ENCODE assay signal across 3 cellular contexts in the genomic region with DNA sequence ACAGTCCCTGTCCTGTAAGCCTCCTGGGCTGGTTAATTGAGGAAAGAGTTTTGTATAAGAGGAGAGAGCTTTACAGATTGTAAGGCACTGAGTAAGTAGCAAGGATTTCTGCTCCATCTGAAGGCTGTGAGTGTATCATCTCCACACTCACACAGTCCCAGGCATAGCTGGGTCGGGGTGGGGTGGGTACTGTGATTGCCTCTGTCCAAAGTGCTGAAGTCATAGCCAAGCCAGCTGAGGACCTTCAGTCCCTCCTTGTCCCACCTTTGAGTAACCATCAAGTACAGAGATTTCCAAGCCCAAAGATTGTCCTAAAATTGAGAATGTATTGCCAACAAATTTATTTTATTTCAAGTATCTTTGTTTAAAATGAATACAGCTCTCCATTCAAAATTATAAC.
TF ChIP-seq lines count a peak whose summit lies in the region.

No MANE protein-coding gene starts in this region.

TF ChIP-seq in HepG2, 621 proteins besides CTCF, POLR2A, EP300 and RAD21 (continues in another document):
- no peak for TF ChIP-seq SMAD9 (CRISPR knock-in tag; IDR thresholded peaks at IDR 0.05)
- TF ChIP-seq NFYC (CRISPR knock-in tag; IDR thresholded peaks at IDR 0.05) = no peak
- TF ChIP-seq ZNF232 (CRISPR knock-in tag; IDR thresholded peaks at IDR 0.05; ENCODE audit: borderline replicate concordance) = 0 out of 2 replicates have a peak, but pooled peaks have one; percentile 23
- no peak for TF ChIP-seq ZNF775 (CRISPR knock-in tag; IDR thresholded peaks at IDR 0.05; ENCODE audit: borderline replicate concordance)
- no peak for TF ChIP-seq ZNF33B (CRISPR knock-in tag; IDR thresholded peaks at IDR 0.05)
- no peak for TF ChIP-seq SRF (IDR thresholded peaks at IDR 0.05; ENCODE audit: low read depth, low read length)
- TF ChIP-seq KAT2B (IDR thresholded peaks at IDR 0.05; ENCODE audit: borderline replicate concordance, low read depth, low read length) = no peak
- no peak for TF ChIP-seq RFX1 (IDR thresholded peaks at IDR 0.05)
- no peak for TF ChIP-seq PCBP1 (IDR thresholded peaks at IDR 0.05; ENCODE audit: borderline replicate concordance, low read depth, low read length)
- TF ChIP-seq SALL1 (CRISPR knock-in tag; IDR thresholded peaks at IDR 0.05) = peak; percentile 39; the same call in 1 of the 2 replicates
- TF ChIP-seq ZNF773 (CRISPR knock-in tag; IDR thresholded peaks at IDR 0.05; ENCODE audit: borderline replicate concordance) = no peak
- TF ChIP-seq ATM (IDR thresholded peaks at IDR 0.05; ENCODE audit: borderline replicate concordance) = no peak
- no peak for TF ChIP-seq NFKBIZ (CRISPR knock-in tag; IDR thresholded peaks at IDR 0.05)
- TF ChIP-seq ZNF652 (CRISPR knock-in tag; IDR thresholded peaks at IDR 0.05; ENCODE audit: borderline replicate concordance, low read depth) = no peak
- no peak for TF ChIP-seq ELF1 (CRISPR knock-in tag; IDR thresholded peaks at IDR 0.05)
- TF ChIP-seq CERS6 (CRISPR knock-in tag; IDR thresholded peaks at IDR 0.05) = no peak
- peak; percentile 95 for TF ChIP-seq MIER2 (CRISPR knock-in tag; IDR thresholded peaks at IDR 0.05)
- TF ChIP-seq, protein P1, sequence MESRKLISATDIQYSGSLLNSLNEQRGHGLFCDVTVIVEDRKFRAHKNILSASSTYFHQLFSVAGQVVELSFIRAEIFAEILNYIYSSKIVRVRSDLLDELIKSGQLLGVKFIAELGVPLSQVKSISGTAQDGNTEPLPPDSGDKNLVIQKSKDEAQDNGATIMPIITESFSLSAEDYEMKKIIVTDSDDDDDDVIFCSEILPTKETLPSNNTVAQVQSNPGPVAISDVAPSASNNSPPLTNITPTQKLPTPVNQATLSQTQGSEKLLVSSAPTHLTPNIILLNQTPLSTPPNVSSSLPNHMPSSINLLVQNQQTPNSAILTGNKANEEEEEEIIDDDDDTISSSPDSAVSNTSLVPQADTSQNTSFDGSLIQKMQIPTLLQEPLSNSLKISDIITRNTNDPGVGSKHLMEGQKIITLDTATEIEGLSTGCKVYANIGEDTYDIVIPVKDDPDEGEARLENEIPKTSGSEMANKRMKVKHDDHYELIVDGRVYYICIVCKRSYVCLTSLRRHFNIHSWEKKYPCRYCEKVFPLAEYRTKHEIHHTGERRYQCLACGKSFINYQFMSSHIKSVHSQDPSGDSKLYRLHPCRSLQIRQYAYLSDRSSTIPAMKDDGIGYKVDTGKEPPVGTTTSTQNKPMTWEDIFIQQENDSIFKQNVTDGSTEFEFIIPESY (CRISPR knock-in tag; IDR thresholded peaks at IDR 0.05) = no peak
- TF ChIP-seq PAWR (CRISPR knock-in tag; IDR thresholded peaks at IDR 0.05; ENCODE audit: borderline replicate concordance) = no peak

TF ChIP-seq in PFSK-1, 5 proteins besides CTCF, POLR2A, EP300 and RAD21:
- TF ChIP-seq TAF1 (IDR thresholded peaks at IDR 0.05; ENCODE audit: borderline replicate concordance, insufficient read depth, low read length) (no peak), SIN3A (IDR thresholded peaks at IDR 0.05; ENCODE audit: borderline replicate concordance, insufficient read depth, low read length) (no peak)
- TF ChIP-seq, protein P2, sequence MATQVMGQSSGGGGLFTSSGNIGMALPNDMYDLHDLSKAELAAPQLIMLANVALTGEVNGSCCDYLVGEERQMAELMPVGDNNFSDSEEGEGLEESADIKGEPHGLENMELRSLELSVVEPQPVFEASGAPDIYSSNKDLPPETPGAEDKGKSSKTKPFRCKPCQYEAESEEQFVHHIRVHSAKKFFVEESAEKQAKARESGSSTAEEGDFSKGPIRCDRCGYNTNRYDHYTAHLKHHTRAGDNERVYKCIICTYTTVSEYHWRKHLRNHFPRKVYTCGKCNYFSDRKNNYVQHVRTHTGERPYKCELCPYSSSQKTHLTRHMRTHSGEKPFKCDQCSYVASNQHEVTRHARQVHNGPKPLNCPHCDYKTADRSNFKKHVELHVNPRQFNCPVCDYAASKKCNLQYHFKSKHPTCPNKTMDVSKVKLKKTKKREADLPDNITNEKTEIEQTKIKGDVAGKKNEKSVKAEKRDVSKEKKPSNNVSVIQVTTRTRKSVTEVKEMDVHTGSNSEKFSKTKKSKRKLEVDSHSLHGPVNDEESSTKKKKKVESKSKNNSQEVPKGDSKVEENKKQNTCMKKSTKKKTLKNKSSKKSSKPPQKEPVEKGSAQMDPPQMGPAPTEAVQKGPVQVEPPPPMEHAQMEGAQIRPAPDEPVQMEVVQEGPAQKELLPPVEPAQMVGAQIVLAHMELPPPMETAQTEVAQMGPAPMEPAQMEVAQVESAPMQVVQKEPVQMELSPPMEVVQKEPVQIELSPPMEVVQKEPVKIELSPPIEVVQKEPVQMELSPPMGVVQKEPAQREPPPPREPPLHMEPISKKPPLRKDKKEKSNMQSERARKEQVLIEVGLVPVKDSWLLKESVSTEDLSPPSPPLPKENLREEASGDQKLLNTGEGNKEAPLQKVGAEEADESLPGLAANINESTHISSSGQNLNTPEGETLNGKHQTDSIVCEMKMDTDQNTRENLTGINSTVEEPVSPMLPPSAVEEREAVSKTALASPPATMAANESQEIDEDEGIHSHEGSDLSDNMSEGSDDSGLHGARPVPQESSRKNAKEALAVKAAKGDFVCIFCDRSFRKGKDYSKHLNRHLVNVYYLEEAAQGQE (IDR thresholded peaks at IDR 0.05; ENCODE audit: insufficient read depth in 1 of 2, low read depth in 2 of 2, low read length in 2 of 2) = peak; percentile 89 to 95

TF ChIP-seq in endothelial cell of umbilical vein, 7 proteins besides CTCF, POLR2A, EP300 and RAD21:
- TF ChIP-seq GATA2 (IDR thresholded peaks at IDR 0.05; ENCODE audit: insufficient read depth, insufficient read length, low read depth, low read length) = no peak
- TF ChIP-seq EZH2 (IDR thresholded peaks at IDR 0.05; ENCODE audit: borderline replicate concordance, low read depth, low read length, severe bottlenecking) = no peak
